11 cellular contexts compared by ENCODE assay signal in genomic region chr20:20407891-20408805, GRCh38. TPM values are rescaled to one million over a fixed set of nuclear protein-coding genes. Genes with fewer than 3 reads are reported as not detected.
DNase-seq lines count a peak whose midpoint lies in the region; ATAC-seq and TF ChIP-seq lines count a peak whose summit lies in the region.
"Had no signal": no experiment of that assay in that cellular context is flagged by ENCODE, and none has a peak within 500 bp of the region (broad histone marks: within the 10 kb centered on the region; RNA-seq: fewer than 3 reads in every experiment).

No MANE protein-coding gene starts in this region.

- TF ChIP-seq CTCF in CD14-positive monocyte (IDR thresholded peaks at IDR 0.05), result peak; percentile 24

- no peaks in the 10 kb centered on the region for H3K9me3 Mint-ChIP-seq in CD14-positive monocyte
- H3K9me3 Mint-ChIP-seq in activated T-cell treated with anti-CD3 and anti-CD28 coated beads, Interleukin-2, amount 50 U/mL, for 4 hours, result no peaks in the 10 kb centered on the region
- H3K9me3 Mint-ChIP-seq: naive B cell; stimulated activated naive CD8-positive, alpha-beta T cell treated with anti-CD3 and anti-CD28 coated beads, Interleukin-15, Interleukin-2, amounts not matched to agents 100 ng/mL and 50 ng/mL, for 24 hours had no signal

- peaks cover 68 to 79% of the 10 kb centered on the region in 2 donors for H3K36me3 Mint-ChIP-seq in CD14-positive monocyte
- peaks cover 20% of the 10 kb centered on the region for H3K36me3 Mint-ChIP-seq in activated T-cell treated with anti-CD3 and anti-CD28 coated beads, Interleukin-2, amount 50 U/mL, for 4 hours (ENCODE audit: insufficient read depth)

- H3K4me1 Mint-ChIP-seq in CD14-positive monocyte, result no peaks in the 10 kb centered on the region
- H3K4me1 Mint-ChIP-seq in activated T-cell treated with anti-CD3 and anti-CD28 coated beads, Interleukin-2, amount 50 U/mL, for 4 hours (ENCODE audit: low read depth), result peaks cover 7% of the 10 kb centered on the region

- H3K27ac Mint-ChIP-seq in CD14-positive monocyte, result no peak overlapping the region
- H3K27ac Mint-ChIP-seq: naive B cell; stimulated activated naive CD8-positive, alpha-beta T cell treated with anti-CD3 and anti-CD28 coated beads, Interleukin-15, Interleukin-2, amounts not matched to agents 100 ng/mL and 50 ng/mL, for 24 hours had no signal

- intact Hi-C loops in CD14-positive monocyte (cut with micrococcal nuclease), result loop anchor here in 1 of 2 donors (10.0 kb wide), 1 partner anchor 323 kb away; no protein-coding TSS in a partner anchor

- no peak for ATAC-seq in GM18870 (IDR thresholded peaks at IDR 0.05; ENCODE audit: unreplicated experiment)
- no peak for ATAC-seq in activated T-cell treated with anti-CD3 and anti-CD28 coated beads, Interleukin-2, amount 50 U/mL, for 4 hours

- DNase-seq in CD14-positive monocyte (ENCODE audit: low spot score) (no peak), RPMI8226 (peak; percentile 11), glomerular visceral epithelial cell (ENCODE audit: extremely low spot score) (peak; percentile 6), amniotic stem cell (lab: John Stamatoyannopoulos, UW) (no peak)
- peak; percentile 9 for DNase-seq in Jurkat, Clone E6-1 (ENCODE audit: low read depth, low spot score)
- no peak for DNase-seq in stimulated activated CD4-positive, alpha-beta T cell treated with anti-CD3 and anti-CD28 coated beads, Interleukin-4, amount 100 ng/mL, for 24 hours
- DNase-seq in activated T-cell treated with anti-CD3 and anti-CD28 coated beads, Interleukin-2, amount 50 U/mL, for 4 hours, result no peak
- DNase-seq: naive B cell had no signal

- no peaks in the 10 kb centered on the region for H3K27me3 Mint-ChIP-seq in CD14-positive monocyte (ENCODE audit: low read depth in 3 of 3)
- no peaks in the 10 kb centered on the region for H3K27me3 Mint-ChIP-seq in activated T-cell treated with anti-CD3 and anti-CD28 coated beads, Interleukin-2, amount 50 U/mL, for 4 hours (ENCODE audit: low read depth)
- H3K27me3 Mint-ChIP-seq: naive B cell; stimulated activated naive CD8-positive, alpha-beta T cell treated with anti-CD3 and anti-CD28 coated beads, Interleukin-15, Interleukin-2, amounts not matched to agents 100 ng/mL and 50 ng/mL, for 24 hours had no signal

- H3K4me3 ChIP-seq in Jurkat, Clone E6-1 (ENCODE audit: low read length), result no peak overlapping the region

- no peak overlapping the region for H3K4me3 Mint-ChIP-seq in CD14-positive monocyte
- no peak overlapping the region for H3K4me3 Mint-ChIP-seq in activated T-cell treated with anti-CD3 and anti-CD28 coated beads, Interleukin-2, amount 50 U/mL, for 4 hours
- H3K4me3 Mint-ChIP-seq: naive B cell; stimulated activated naive CD8-positive, alpha-beta T cell treated with anti-CD3 and anti-CD28 coated beads, Interleukin-15, Interleukin-2, amounts not matched to agents 100 ng/mL and 50 ng/mL, for 24 hours had no signal

RNA-seq across cellular contexts. Expression of gene INSM1, which starts 40.2 kb away (rescaled TPM):
- polyA plus RNA-seq in CD14-positive monocyte, result not detected
- 1.3 TPM for polyA plus RNA-seq in Jurkat, Clone E6-1 (2012; ENCODE audit: insufficient read depth, insufficient read length)
- 10 to 100 TPM; 12.1 to 22.4 (median 14.6) TPM for total RNA-seq in activated T-cell treated with anti-CD3 and anti-CD28 coated beads, Interleukin-2, amount 50 U/mL, for 4 hours
- total RNA-seq: cardiac septum had no signal

Comparison
In these comparisons a context has a peak if more than half of its experiments do, and no peak if none do; other contexts are left out.
1. DNase-seq: peak in Jurkat, Clone E6-1 (single experiment), RPMI8226 (single experiment) and glomerular visceral epithelial cell (single experiment); none in CD14-positive monocyte (single experiment), amniotic stem cell (single experiment), stimulated activated CD4-positive, alpha-beta T cell treated with anti-CD3 and anti-CD28 coated beads, Interleukin-4, amount 100 ng/mL, for 24 hours (single experiment) and activated T-cell treated with anti-CD3 and anti-CD28 coated beads, Interleukin-2, amount 50 U/mL, for 4 hours (single experiment).